1 cellular context compared by ENCODE assay signal in the genomic region with DNA sequence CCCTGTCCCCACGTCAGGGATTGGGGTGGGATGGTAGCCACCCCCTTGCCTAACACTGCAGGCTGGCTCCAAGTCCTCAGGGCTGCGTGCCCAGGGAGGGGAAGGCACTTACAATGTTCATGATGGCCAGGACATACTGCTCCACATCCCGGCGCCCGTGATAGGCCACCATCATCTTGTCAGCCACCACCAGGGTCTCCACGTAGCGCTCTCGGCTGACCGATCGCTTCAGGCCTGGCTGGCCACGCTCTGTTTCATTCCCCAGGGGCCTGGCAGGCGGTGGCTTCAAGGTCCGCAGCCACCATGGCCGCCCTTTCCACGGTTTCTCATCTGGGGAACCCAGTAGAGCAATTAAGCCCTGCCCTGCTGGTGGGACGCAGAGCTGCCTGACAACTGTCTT.
TF ChIP-seq lines count a peak whose summit lies in the region.

No MANE protein-coding gene starts in this region.

TF ChIP-seq in IMR-90, 13 proteins besides CTCF, POLR2A, EP300 and RAD21:
- no peak for TF ChIP-seq MAZ (IDR thresholded peaks at IDR 0.05; ENCODE audit: borderline replicate concordance, low read depth, low read length)
- no peak for TF ChIP-seq FOS (IDR thresholded peaks at IDR 0.05; ENCODE audit: low read depth, low read length)
- TF ChIP-seq MAFK (IDR thresholded peaks at IDR 0.05; ENCODE audit: low read depth, low read length) = no peak
- TF ChIP-seq CHD1 (IDR thresholded peaks at IDR 0.05; ENCODE audit: low read depth, low read length) = no peak
- TF ChIP-seq, protein P1, sequence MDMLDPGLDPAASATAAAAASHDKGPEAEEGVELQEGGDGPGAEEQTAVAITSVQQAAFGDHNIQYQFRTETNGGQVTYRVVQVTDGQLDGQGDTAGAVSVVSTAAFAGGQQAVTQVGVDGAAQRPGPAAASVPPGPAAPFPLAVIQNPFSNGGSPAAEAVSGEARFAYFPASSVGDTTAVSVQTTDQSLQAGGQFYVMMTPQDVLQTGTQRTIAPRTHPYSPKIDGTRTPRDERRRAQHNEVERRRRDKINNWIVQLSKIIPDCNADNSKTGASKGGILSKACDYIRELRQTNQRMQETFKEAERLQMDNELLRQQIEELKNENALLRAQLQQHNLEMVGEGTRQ (IDR thresholded peaks at IDR 0.05; ENCODE audit: low read depth, low read length) = no peak
- TF ChIP-seq RCOR1 (IDR thresholded peaks at IDR 0.05; ENCODE audit: insufficient replicate concordance, low read length) = no peak
- TF ChIP-seq, protein P2, sequence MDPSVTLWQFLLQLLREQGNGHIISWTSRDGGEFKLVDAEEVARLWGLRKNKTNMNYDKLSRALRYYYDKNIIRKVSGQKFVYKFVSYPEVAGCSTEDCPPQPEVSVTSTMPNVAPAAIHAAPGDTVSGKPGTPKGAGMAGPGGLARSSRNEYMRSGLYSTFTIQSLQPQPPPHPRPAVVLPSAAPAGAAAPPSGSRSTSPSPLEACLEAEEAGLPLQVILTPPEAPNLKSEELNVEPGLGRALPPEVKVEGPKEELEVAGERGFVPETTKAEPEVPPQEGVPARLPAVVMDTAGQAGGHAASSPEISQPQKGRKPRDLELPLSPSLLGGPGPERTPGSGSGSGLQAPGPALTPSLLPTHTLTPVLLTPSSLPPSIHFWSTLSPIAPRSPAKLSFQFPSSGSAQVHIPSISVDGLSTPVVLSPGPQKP (IDR thresholded peaks at IDR 0.05; ENCODE audit: borderline replicate concordance, low read depth, low read length) = no peak
- no peak for TF ChIP-seq NFE2L2 (IDR thresholded peaks at IDR 0.05; ENCODE audit: low read depth, low read length)
TF ChIP-seq in IMR-90: peak in this region for 0.
